Comparison of ENCODE assay signal across 8 cellular contexts in genomic region chr2:46239847-46240181, GRCh38. TPM values are rescaled to one million over a fixed set of nuclear protein-coding genes. Genes with fewer than 3 reads are reported as not detected.
DNase-seq lines count a peak whose midpoint lies in the region; ATAC-seq and TF ChIP-seq lines count a peak whose summit lies in the region.

No MANE protein-coding gene starts in this region.

- H3K27me3 ChIP-seq in tibial nerve = no peaks in the 10 kb centered on the region

- ATAC-seq in GM19324 (IDR thresholded peaks at IDR 0.05; ENCODE audit: low FRiP score, unreplicated experiment) = peak; percentile 62
- ATAC-seq in HG02970 (IDR thresholded peaks at IDR 0.05; ENCODE audit: low FRiP score, unreplicated experiment) = no peak

- WGBS in tibial nerve, 2 donors = 92 to 94% methylated on average over 4 of the region's 4 CpGs

- H3K36me3 ChIP-seq in tibial nerve = no peaks in the 10 kb centered on the region

- H3K27ac ChIP-seq in tibial nerve = no peak overlapping the region

- TF ChIP-seq CTCF in tibial nerve (IDR thresholded peaks at IDR 0.05) = no peak

- H3K4me3 Mint-ChIP-seq in T-helper 1 cell treated with Interleukin-12 subunit alpha and Interleukin-12 subunit beta and Interleukin-4 antibody, amounts not matched to agents 30 μg/mL and 1 μg/mL, for 36 hours = peak overlapping the region; percentile 39

- peaks cover 46% of the 10 kb centered on the region for H3K4me1 Mint-ChIP-seq in T-helper 1 cell treated with Interleukin-12 subunit alpha and Interleukin-12 subunit beta and Interleukin-4 antibody, amounts not matched to agents 30 μg/mL and 1 μg/mL, for 36 hours (ENCODE audit: low read depth)

- DNase-seq in activated T-helper 9 cell treated with anti-CD3 and anti-CD28 coated beads, Interleukin-2, amount 50 U/mL, for 16 hours (ENCODE audit: low read depth) = peak; percentile 43
- peak; percentile 51 for DNase-seq in stimulated activated CD4-positive, alpha-beta T cell treated with anti-CD3 and anti-CD28 coated beads, Interleukin-2, amount 100 ng/mL, for 4 hours (ENCODE audit: low read depth)
- DNase-seq in tibial nerve (ENCODE audit: low spot score in 2 of 2) = no peak
- DNase-seq in NCI-H774 (lab: John Stamatoyannopoulos, UW) = no peak
- DNase-seq in GOT3 (lab: John Stamatoyannopoulos, UW) = no peak

- no peaks in the 10 kb centered on the region for H3K4me1 ChIP-seq in tibial nerve

- no peaks in the 10 kb centered on the region for H3K9me3 ChIP-seq in tibial nerve

- no peaks in the 10 kb centered on the region for H3K9me3 Mint-ChIP-seq in T-helper 1 cell treated with Interleukin-12 subunit alpha and Interleukin-12 subunit beta and Interleukin-4 antibody, amounts not matched to agents 30 μg/mL and 1 μg/mL, for 36 hours

- H3K4me3 ChIP-seq in tibial nerve = no peak overlapping the region

- TF ChIP-seq EP300 in tibial nerve (IDR thresholded peaks at IDR 0.05) = no peak

- TF ChIP-seq POLR2A in tibial nerve (IDR thresholded peaks at IDR 0.05) = no peak

- H3K36me3 Mint-ChIP-seq in T-helper 1 cell treated with Interleukin-12 subunit alpha and Interleukin-12 subunit beta and Interleukin-4 antibody, amounts not matched to agents 30 μg/mL and 1 μg/mL, for 36 hours (ENCODE audit: low read depth) = peaks cover 3% of the 10 kb centered on the region

- no peaks in the 10 kb centered on the region for H3K27me3 Mint-ChIP-seq in T-helper 1 cell treated with Interleukin-12 subunit alpha and Interleukin-12 subunit beta and Interleukin-4 antibody, amounts not matched to agents 30 μg/mL and 1 μg/mL, for 36 hours (ENCODE audit: low read depth)

- H3K27ac Mint-ChIP-seq in T-helper 1 cell treated with Interleukin-12 subunit alpha and Interleukin-12 subunit beta and Interleukin-4 antibody, amounts not matched to agents 30 μg/mL and 1 μg/mL, for 36 hours = peak overlapping the region; percentile 86

RNA-seq across cellular contexts. Expression of gene EPAS1, which starts 57.4 kb away (rescaled TPM):
- total RNA-seq in tibial nerve = 100 to 1,000 TPM; 110 to 451 (median 231) TPM

Comparison
In these comparisons a context has a peak if more than half of its experiments do, and no peak if none do; other contexts are left out.
1. DNase-seq: peak in activated T-helper 9 cell treated with anti-CD3 and anti-CD28 coated beads, Interleukin-2, amount 50 U/mL, for 16 hours (single experiment) and stimulated activated CD4-positive, alpha-beta T cell treated with anti-CD3 and anti-CD28 coated beads, Interleukin-2, amount 100 ng/mL, for 4 hours (single experiment); none in tibial nerve (0 of 2), NCI-H774 (single experiment) and GOT3 (single experiment).